In genomic region chr14:102437997-102438922, GRCh38 we compare ENCODE assay signal across 8 cellular contexts.
DNase-seq lines count a peak whose midpoint lies in the region; ATAC-seq and TF ChIP-seq lines count a peak whose summit lies in the region.

No MANE protein-coding gene starts in this region.

- peak overlapping the region; percentile 70 for H3K4me3 Mint-ChIP-seq in type B pancreatic cell

- H3K9ac ChIP-seq in adipocyte (ENCODE audit: low read length) = no peak overlapping the region

- peak overlapping the region in 4 of 12 donors; percentile 17 to 61 (median 30) for H3K27ac ChIP-seq in heart left ventricle

- H3K9me3 ChIP-seq in adipocyte (ENCODE audit: control insufficient read depth, low read length) (no peaks in the 10 kb centered on the region), heart left ventricle (no peaks in the 10 kb centered on the region)

- H3K27ac Mint-ChIP-seq in type B pancreatic cell = no peak overlapping the region

- DNase-seq in GM04504 (ENCODE audit: low read depth) (peak; percentile 44), NB4 (ENCODE audit: low read depth) (peak; percentile 81), SW480 (ENCODE audit: low spot score) (peak; percentile 81), adipocyte (ENCODE audit: low read depth) (peak; percentile 91), heart left ventricle (peak; percentile 89 to 92 (median 90)), posterior cingulate gyrus (peak; percentile 82 to 98 (median 91)), type B pancreatic cell (ENCODE audit: extremely low spot score, unreplicated experiment) (peak; percentile 89)

- H3K27me3 ChIP-seq in adipocyte (replicated peaks; ENCODE audit: control insufficient read depth, insufficient read depth, low read length) = no peaks in the 10 kb centered on the region
- no peaks in the 10 kb centered on the region for H3K27me3 ChIP-seq in heart left ventricle

- H3K36me3 Mint-ChIP-seq in type B pancreatic cell = peaks cover 7% of the 10 kb centered on the region

- peaks cover 4% of the 10 kb centered on the region for H3K4me1 ChIP-seq in adipocyte (ENCODE audit: control insufficient read depth, insufficient read depth, low read length)
- H3K4me1 ChIP-seq in heart left ventricle = peaks cover 0 to 10% (median 3%) of the 10 kb centered on the region in 12 donors

- H3K36me3 ChIP-seq in adipocyte (ENCODE audit: control insufficient read depth, insufficient read depth, low read length, severe bottlenecking) = peaks cover 56% of the 10 kb centered on the region
- peaks cover 0 to 82% (median 70%) of the 10 kb centered on the region in 9 donors for H3K36me3 ChIP-seq in heart left ventricle

- H3K4me1 Mint-ChIP-seq in type B pancreatic cell (ENCODE audit: unreplicated experiment) = peaks cover 7% of the 10 kb centered on the region

- TF ChIP-seq POLR2A in NB4 (IDR thresholded peaks at IDR 0.05; ENCODE audit: extremely low read depth, insufficient read length) (no peak), heart left ventricle (IDR thresholded peaks at IDR 0.05) (no peak)

- WGBS in heart left ventricle, 4 donors = 8 to 21% (median 14%) methylated on average over 24 to 31 of the region's 31 CpGs

- intact Hi-C loops in heart left ventricle (cut with DNase I) (loop anchor here (1.0 to 10.0 kb wide), 4 partner anchors 78 to 477 kb away; no protein-coding TSS in a partner anchor), posterior cingulate gyrus (cut with DNase I) (loop anchor here (1.0 to 5.0 kb wide), 2 partner anchors 76 to 78 kb away; partner anchors contain the start of genes CINP and TECPR2)

- no peaks in the 10 kb centered on the region for H3K9me3 Mint-ChIP-seq in type B pancreatic cell

- H3K27me3 Mint-ChIP-seq in type B pancreatic cell = no peaks in the 10 kb centered on the region

- peak; percentile 88 to 97 (median 96) for ATAC-seq in heart left ventricle
- no peak for ATAC-seq in GM21825 (IDR thresholded peaks at IDR 0.05; ENCODE audit: unreplicated experiment)

- no peak overlapping the region for H3K4me3 ChIP-seq in NB4 (ENCODE audit: low read depth, low read length)
- H3K4me3 ChIP-seq in adipocyte (ENCODE audit: low read length) = peak overlapping the region; percentile 68
- H3K4me3 ChIP-seq in heart left ventricle = peak overlapping the region in 9 of 12 donors; percentile 2 to 49 (median 39)

- TF ChIP-seq CTCF in NB4 (IDR thresholded peaks at IDR 0.05; ENCODE audit: low read depth, low read length) (peak; percentile 56), heart left ventricle (IDR thresholded peaks at IDR 0.05) (peak; percentile 67 to 92 (median 81)), type B pancreatic cell (conservative IDR thresholded peaks at IDR 0.05) (peak; percentile 91)
